ENCODE assay signal across 22 cellular contexts in the genomic region with DNA sequence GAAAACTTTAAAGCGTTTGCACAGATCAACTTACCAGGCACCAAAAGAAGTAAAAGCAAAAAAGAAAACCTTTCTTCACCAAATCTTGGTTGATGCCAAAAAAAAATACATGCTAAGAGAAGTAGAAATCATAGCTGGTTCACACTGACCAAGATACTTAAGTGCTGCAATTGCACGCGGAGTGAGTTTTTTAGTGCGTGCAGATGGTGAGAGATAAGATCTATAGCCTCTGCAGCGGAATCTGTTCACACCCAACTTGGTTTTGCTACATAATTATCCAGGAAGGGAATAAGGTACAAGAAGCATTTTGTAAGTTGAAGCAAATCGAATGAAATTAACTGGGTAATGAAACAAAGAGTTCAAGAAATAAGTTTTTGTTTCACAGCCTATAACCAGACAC. TPM values are rescaled to one million over a fixed set of nuclear protein-coding genes. Genes with fewer than 3 reads are reported as not detected.
A peak's percentile ranks its signal among the peaks of the same experiment; 100 is the strongest.
DNase-seq lines count a peak whose midpoint lies in the region; ATAC-seq and TF ChIP-seq lines count a peak whose summit lies in the region.
"Had no signal": no experiment of that assay in that cellular context is flagged by ENCODE, and none has a peak within 500 bp of the region (broad histone marks: within the 10 kb centered on the region; RNA-seq: fewer than 3 reads in every experiment).

No MANE protein-coding gene starts in this region.

- CTCF ChIA-PET in activated CD8-positive, alpha-beta memory T cell treated with anti-CD3 and anti-CD28 coated beads, Interleukin-2, amount 10 ng/mL, durations not matched to agents 7 days and 5 days (lab: Charles Lee) = no interaction called here
- CTCF ChIA-PET in T-cell (lab: Charles Lee) = no interaction called here

- DNase-seq in activated CD8-positive, alpha-beta memory T cell treated with anti-CD3 and anti-CD28 coated beads, Interleukin-2, amount 10 ng/mL, durations not matched to agents 7 days and 5 days = peak; percentile 59
- DNase-seq in activated CD8-positive, alpha-beta memory T cell treated with anti-CD3 and anti-CD28 coated beads, Interleukin-2, amount 50 U/mL, for 48 hours = no peak
- DNase-seq in HAP-1 (ENCODE audit: low spot score in 2 of 2) (peak; percentile 17 to 29), T-cell (no peak), mesendoderm (peak; percentile 7), heart left ventricle (no peak), NCI-H2029 (lab: John Stamatoyannopoulos, UW) (no peak), DMS53 (lab: John Stamatoyannopoulos, UW) (no peak)
- DNase-seq: activated naive CD8-positive, alpha-beta T cell treated with anti-CD3 and anti-CD28 coated beads for 36 hours; GM23248; kidney glomerular epithelial cell; NCI-H1105; NCI-H526 treated with DMSO at 0.1 percent for 48 hours; SJCRH30; stimulated activated naive CD4-positive, alpha-beta T cell; T1000; tibial artery had no signal

- H3K79me2 ChIP-seq in mesendoderm (ENCODE audit: control insufficient read depth, insufficient read depth, low read length) = no peaks in the 10 kb centered on the region

- no peak for TF ChIP-seq POLR2A in heart left ventricle (IDR thresholded peaks at IDR 0.05)

- no peak overlapping the region for H3K4me2 ChIP-seq in mesendoderm (ENCODE audit: low read length)

- H3K18ac ChIP-seq in mesendoderm (ENCODE audit: low read length) = no peak overlapping the region

- H3K36me3 ChIP-seq in HAP-1 (replicated peaks) (no peaks in the 10 kb centered on the region), mesendoderm (ENCODE audit: control insufficient read depth, insufficient read depth, low read length) (no peaks in the 10 kb centered on the region), heart left ventricle (peaks cover 0 to 17% (median 9%) of the 10 kb centered on the region in 9 donors)

- H3K4me3 Mint-ChIP-seq in activated CD8-positive, alpha-beta memory T cell treated with anti-CD3 and anti-CD28 coated beads, Interleukin-2, amount 10 ng/mL, durations not matched to agents 7 days and 5 days = peak overlapping the region; percentile 25
- H3K4me3 Mint-ChIP-seq in T-cell = peak overlapping the region in 1 of 3 donors; percentile 68
- H3K4me3 Mint-ChIP-seq: activated naive CD8-positive, alpha-beta T cell treated with anti-CD3 and anti-CD28 coated beads for 36 hours; brain; memory B cell had no signal

- WGBS in mesendoderm (ENCODE audit: extremely low coverage, insufficient coverage, low lambda C conversion rate) = no CpG with 5 or more reads among the region's 6 CpGs
- WGBS in heart left ventricle, 4 donors = 71 to 82% (median 79%) methylated on average over 6 of the region's 6 CpGs

- H3K4me1 ChIP-seq in HAP-1 (no peaks in the 10 kb centered on the region), mesendoderm (ENCODE audit: control insufficient read depth, low read depth, low read length) (no peaks in the 10 kb centered on the region), heart left ventricle (peaks cover 0 to 9% (median 0%) of the 10 kb centered on the region in 12 donors)
- H3K4me1 ChIP-seq: SJCRH30, tibial artery had no signal

- H3K4me3 ChIP-seq in HAP-1 = no peak overlapping the region
- no peak overlapping the region for H3K4me3 ChIP-seq in mesendoderm (ENCODE audit: low read length)
- peak overlapping the region in 1 of 12 donors; percentile 9 for H3K4me3 ChIP-seq in heart left ventricle
- H3K4me3 ChIP-seq: GM23248, K562, SJCRH30, tibial artery had no signal

- H2AK5ac ChIP-seq in mesendoderm (ENCODE audit: low read length) = no peak overlapping the region

- peaks cover 36% of the 10 kb centered on the region for H3K4me1 Mint-ChIP-seq in activated CD8-positive, alpha-beta memory T cell treated with anti-CD3 and anti-CD28 coated beads, Interleukin-2, amount 10 ng/mL, durations not matched to agents 7 days and 5 days
- H3K4me1 Mint-ChIP-seq in T-cell = peaks cover 16 to 24% (median 19%) of the 10 kb centered on the region in 3 donors
- H3K4me1 Mint-ChIP-seq: brain had no signal

- H4K8ac ChIP-seq in mesendoderm (ENCODE audit: low read depth, low read length) = no peak overlapping the region

- H2BK120ac ChIP-seq in mesendoderm (ENCODE audit: low read depth, low read length) = no peak overlapping the region

- no peak for TF ChIP-seq CTCF in heart left ventricle (IDR thresholded peaks at IDR 0.05)

- H3K27me3 Mint-ChIP-seq in activated CD8-positive, alpha-beta memory T cell treated with anti-CD3 and anti-CD28 coated beads, Interleukin-2, amount 10 ng/mL, durations not matched to agents 7 days and 5 days = peaks cover 24% of the 10 kb centered on the region
- peaks cover 4 to 26% of the 10 kb centered on the region in 2 donors for H3K27me3 Mint-ChIP-seq in T-cell
- H3K27me3 Mint-ChIP-seq: brain had no signal

- H2BK5ac ChIP-seq in mesendoderm (ENCODE audit: low read length) = no peak overlapping the region

- no peaks in the 10 kb centered on the region for H3K9me3 Mint-ChIP-seq in activated CD8-positive, alpha-beta memory T cell treated with anti-CD3 and anti-CD28 coated beads, Interleukin-2, amount 10 ng/mL, durations not matched to agents 7 days and 5 days (ENCODE audit: low read depth)
- no peaks in the 10 kb centered on the region for H3K9me3 Mint-ChIP-seq in T-cell
- H3K9me3 Mint-ChIP-seq: activated naive CD8-positive, alpha-beta T cell treated with anti-CD3 and anti-CD28 coated beads for 36 hours; brain; memory B cell; naive thymus-derived CD8-positive, alpha-beta T cell had no signal

- no peak overlapping the region for H3K4ac ChIP-seq in mesendoderm (ENCODE audit: low read depth, low read length)

- no peak overlapping the region for H3K56ac ChIP-seq in mesendoderm (ENCODE audit: low read length)

- H4K5ac ChIP-seq in mesendoderm (ENCODE audit: low read length) = no peak overlapping the region

- no peak overlapping the region for H3K23ac ChIP-seq in mesendoderm (ENCODE audit: low read length)

- H3K27ac Mint-ChIP-seq in activated CD8-positive, alpha-beta memory T cell treated with anti-CD3 and anti-CD28 coated beads, Interleukin-2, amount 10 ng/mL, durations not matched to agents 7 days and 5 days = peak overlapping the region; percentile 49
- peak overlapping the region; percentile 50 to 90 for H3K27ac Mint-ChIP-seq in T-cell
- H3K27ac Mint-ChIP-seq: activated naive CD8-positive, alpha-beta T cell treated with anti-CD3 and anti-CD28 coated beads for 36 hours; brain; memory B cell had no signal

- H3K9me3 ChIP-seq in HAP-1 (no peaks in the 10 kb centered on the region), heart left ventricle (no peaks in the 10 kb centered on the region)
- H3K9me3 ChIP-seq: SJCRH30, tibial artery had no signal

- in situ Hi-C loops in HAP-1 (cut with MboI; ENCODE audit: low sequenced_read_pairs) = no loop called here

- H3K79me1 ChIP-seq in mesendoderm (ENCODE audit: low read length) = no peaks in the 10 kb centered on the region

- no peak overlapping the region for H3K9ac ChIP-seq in mesendoderm (ENCODE audit: low read length)
- H3K9ac ChIP-seq: GM23248 had no signal

- intact Hi-C loops in heart left ventricle (cut with DNase I) = no loop called here

- H2BK15ac ChIP-seq in mesendoderm (replicated peaks; ENCODE audit: low read depth) = no peak overlapping the region

- no peak for ATAC-seq in activated CD8-positive, alpha-beta memory T cell treated with anti-CD3 and anti-CD28 coated beads, Interleukin-2, amount 10 ng/mL, durations not matched to agents 7 days and 5 days
- ATAC-seq in T-cell (replicated peaks in 1 of 4) (peak in 1 of 4 experiments; percentile 38), heart left ventricle (no peak)
- ATAC-seq: activated CD4-positive, CD25-positive, alpha-beta regulatory T cell treated with anti-CD3 and anti-CD28 coated beads, Interleukin-2, amount 50 U/mL, for 24 hours; K562; naive thymus-derived CD8-positive, alpha-beta T cell had no signal

- no peak overlapping the region for H3K27ac ChIP-seq in mesendoderm (ENCODE audit: low read depth, low read length)
- peak overlapping the region in 1 of 12 donors; percentile 18 for H3K27ac ChIP-seq in heart left ventricle
- H3K27ac ChIP-seq: GM23248, SJCRH30, tibial artery had no signal

- no peaks in the 10 kb centered on the region for H3K27me3 ChIP-seq in HAP-1 (ENCODE audit: low read depth)
- no peaks in the 10 kb centered on the region for H3K27me3 ChIP-seq in mesendoderm (ENCODE audit: insufficient read depth, low read length, poor library complexity)
- H3K27me3 ChIP-seq in heart left ventricle = no peaks in the 10 kb centered on the region
- H3K27me3 ChIP-seq: SJCRH30, tibial artery had no signal

- no peaks in the 10 kb centered on the region for H3K36me3 Mint-ChIP-seq in activated CD8-positive, alpha-beta memory T cell treated with anti-CD3 and anti-CD28 coated beads, Interleukin-2, amount 10 ng/mL, durations not matched to agents 7 days and 5 days
- H3K36me3 Mint-ChIP-seq in T-cell = no peaks in the 10 kb centered on the region
- H3K36me3 Mint-ChIP-seq: activated naive CD8-positive, alpha-beta T cell treated with anti-CD3 and anti-CD28 coated beads for 36 hours; brain; memory B cell; naive thymus-derived CD8-positive, alpha-beta T cell had no signal

- POLR2A ChIA-PET in T-cell (lab: Charles Lee) = no interaction called here

RNA-seq across cellular contexts. Expression of gene CCDC152, which starts 36.4 kb away (rescaled TPM):
- 1 to 10 TPM; 6.4 to 6.9 TPM for total RNA-seq in activated CD8-positive, alpha-beta memory T cell treated with anti-CD3 and anti-CD28 coated beads, Interleukin-2, amount 10 ng/mL, durations not matched to agents 7 days and 5 days
- total RNA-seq in T-cell = 1 to 10 TPM; 3.6 to 6.5 (median 5.7) TPM
- polyA plus RNA-seq in mesendoderm (2013, experiment 1 of 2) = 8.2 TPM
- polyA plus RNA-seq in mesendoderm (2013, experiment 2 of 2) = 8.8 TPM
- total RNA-seq in heart left ventricle = 1 to 10 TPM in 5 of 9 donors, under 1 TPM in 4; 0.32 to 3.2 (median 1.0) TPM
- polyA plus RNA-seq in heart left ventricle = under 1 TPM; 0.42 to 0.71 TPM

Comparison
In these comparisons a context has a peak if more than half of its experiments do, and no peak if none do; other contexts are left out.
1. DNase-seq: peak in activated CD8-positive, alpha-beta memory T cell treated with anti-CD3 and anti-CD28 coated beads, Interleukin-2, amount 10 ng/mL, durations not matched to agents 7 days and 5 days (single experiment), HAP-1 (2 of 2) and mesendoderm (single experiment); none in activated CD8-positive, alpha-beta memory T cell treated with anti-CD3 and anti-CD28 coated beads, Interleukin-2, amount 50 U/mL, for 48 hours (single experiment), T-cell (0 of 34), heart left ventricle (0 of 5), NCI-H2029 (single experiment) and DMS53 (single experiment).